21 cellular contexts compared by ENCODE assay signal in genomic region chr7:2363283-2363682, GRCh38. TPM values are rescaled to one million over a fixed set of nuclear protein-coding genes. Genes with fewer than 3 reads are reported as not detected.
A peak's percentile ranks its signal among the peaks of the same experiment; 100 is the strongest.
DNase-seq lines count a peak whose midpoint lies in the region; ATAC-seq and TF ChIP-seq lines count a peak whose summit lies in the region.
"Had no signal": no experiment of that assay in that cellular context is flagged by ENCODE, and none has a peak within 500 bp of the region (broad histone marks: within the 10 kb centered on the region; RNA-seq: fewer than 3 reads in every experiment).

No MANE protein-coding gene starts in this region.

- TF ChIP-seq CTCF in HFFc6 (IDR thresholded peaks at IDR 0.05) (no peak), nephron progenitor cell (IDR thresholded peaks at IDR 0.05) (no peak)

- no peaks in the 10 kb centered on the region; the same call in none of the 2 replicates for H3K27me3 Mint-ChIP-seq in HFFc6 (ENCODE audit: insufficient read depth)
- H3K27me3 Mint-ChIP-seq in immature natural killer cell (ENCODE audit: low read depth in 3 of 3): peaks cover 0 to 19% (median 12%) of the 10 kb centered on the region in 3 donors
- H3K27me3 Mint-ChIP-seq in nephron progenitor cell (ENCODE audit: low read depth, poor library complexity): peaks cover 9% of the 10 kb centered on the region
- H3K27me3 Mint-ChIP-seq: CD4-positive, alpha-beta T cell; CD8-positive, alpha-beta memory T cell had no signal

- H3K27ac Mint-ChIP-seq in HFFc6: peak overlapping the region; percentile 4; the same call in 1 of the 2 replicates
- H3K27ac Mint-ChIP-seq in immature natural killer cell: peak overlapping the region; percentile 92 to 98 (median 97)
- H3K27ac Mint-ChIP-seq in nephron progenitor cell: peak overlapping the region; percentile 32
- peak overlapping the region; percentile 29 for H3K27ac Mint-ChIP-seq in stimulated activated effector memory CD8-positive, alpha-beta T cell treated with anti-CD3 and anti-CD28 coated beads, Interleukin-12 subunit alpha, Interleukin-12 subunit beta, amount 100 ng/mL, for 72 hours
- H3K27ac Mint-ChIP-seq: CD4-positive, alpha-beta T cell had no signal

- DNase-seq in HFFc6 (no peak), immature natural killer cell (peak; percentile 44 to 62 (median 52)), nephron progenitor cell (no peak), HT-29 (ENCODE audit: low spot score) (no peak), foreskin melanocyte (no peak), Right ventricle myocardium superior (no peak)
- no peak for DNase-seq in stimulated activated effector memory CD8-positive, alpha-beta T cell treated with anti-CD3 and anti-CD28 coated beads, Interleukin-12 subunit alpha, Interleukin-12 subunit beta, amount 100 ng/mL, for 72 hours (ENCODE audit: low spot score in 2 of 2)
- DNase-seq: 8988T; ACHN; AML-193; BE2C; CD4-positive, alpha-beta T cell; CD8-positive, alpha-beta memory T cell; DMS 273 treated with DMSO at 0.1 percent for 48 hours; DMS79; EL; GDM1; GOT3 had no signal

- H3K9me3 Mint-ChIP-seq in HFFc6: no peaks in the 10 kb centered on the region
- no peaks in the 10 kb centered on the region for H3K9me3 Mint-ChIP-seq in immature natural killer cell
- no peaks in the 10 kb centered on the region for H3K9me3 Mint-ChIP-seq in nephron progenitor cell
- H3K9me3 Mint-ChIP-seq in stimulated activated effector memory CD8-positive, alpha-beta T cell treated with anti-CD3 and anti-CD28 coated beads, Interleukin-12 subunit alpha, Interleukin-12 subunit beta, amount 100 ng/mL, for 72 hours: no peaks in the 10 kb centered on the region
- H3K9me3 Mint-ChIP-seq: CD14-positive monocyte; CD4-positive, alpha-beta T cell; CD8-positive, alpha-beta memory T cell had no signal

- ATAC-seq in stimulated activated effector memory CD8-positive, alpha-beta T cell treated with anti-CD3 and anti-CD28 coated beads, Interleukin-12 subunit alpha, Interleukin-12 subunit beta, amount 100 ng/mL, for 72 hours: no peak
- ATAC-seq in Right ventricle myocardium superior (ENCODE audit: poor library complexity): no peak
- ATAC-seq: A549, GM12878 had no signal

- H3K4me1 Mint-ChIP-seq in HFFc6 (ENCODE audit: low read depth) (peaks cover 20% of the 10 kb centered on the region; the same call in 1 of the 2 replicates), immature natural killer cell (peaks cover 46 to 54% of the 10 kb centered on the region in 2 donors), nephron progenitor cell (peaks cover 27% of the 10 kb centered on the region)
- H3K4me1 Mint-ChIP-seq in stimulated activated effector memory CD8-positive, alpha-beta T cell treated with anti-CD3 and anti-CD28 coated beads, Interleukin-12 subunit alpha, Interleukin-12 subunit beta, amount 100 ng/mL, for 72 hours: peaks cover 20% of the 10 kb centered on the region

- H3K4me3 Mint-ChIP-seq in HFFc6 (no peak overlapping the region), immature natural killer cell (peak overlapping the region; percentile 67 to 88 (median 81)), nephron progenitor cell (no peak overlapping the region)
- H3K4me3 Mint-ChIP-seq in stimulated activated effector memory CD8-positive, alpha-beta T cell treated with anti-CD3 and anti-CD28 coated beads, Interleukin-12 subunit alpha, Interleukin-12 subunit beta, amount 100 ng/mL, for 72 hours: no peak overlapping the region
- H3K4me3 Mint-ChIP-seq: CD14-positive monocyte; CD4-positive, alpha-beta T cell; CD8-positive, alpha-beta memory T cell had no signal

- intact Hi-C loops in Right ventricle myocardium superior (cut with DNase I): no loop called here

- H3K36me3 Mint-ChIP-seq in HFFc6 (ENCODE audit: low read depth) (peaks cover 24% of the 10 kb centered on the region), immature natural killer cell (peaks cover 15 to 49% (median 32%) of the 10 kb centered on the region in 3 donors), nephron progenitor cell (ENCODE audit: low read depth) (peaks cover 69% of the 10 kb centered on the region)
- peaks cover 100% of the 10 kb centered on the region for H3K36me3 Mint-ChIP-seq in stimulated activated effector memory CD8-positive, alpha-beta T cell treated with anti-CD3 and anti-CD28 coated beads, Interleukin-12 subunit alpha, Interleukin-12 subunit beta, amount 100 ng/mL, for 72 hours

RNA-seq across cellular contexts. Expression of gene EIF3B, which starts 8.7 kb away (rescaled TPM):
- 100 to 1,000 TPM; 175 to 207 (median 180) TPM for total RNA-seq in HFFc6 (2021; fragmentation: NEBNext Ultra II Directional; extraction: Animal tissue kit (Norgen Biotek cat#: 25700))
- polyA plus RNA-seq in immature natural killer cell: 100 to 1,000 TPM in 2 of 3 donors, 10 to 100 TPM in 1; 79.2 to 114 (median 112) TPM
- total RNA-seq in HT-29 (2014; rRNA removed; shearing (Covaris generic)): 430 and 463 TPM in 2 replicates
- total RNA-seq in Right ventricle myocardium superior: 68.0 TPM

RNA-seq across cellular contexts. Expression of gene CHST12, which starts 40.1 kb away (rescaled TPM):
- total RNA-seq in HFFc6 (2021; fragmentation: NEBNext Ultra II Directional; extraction: Animal tissue kit (Norgen Biotek cat#: 25700)): 10 to 100 TPM; 25.7 to 31.4 (median 27.2) TPM
- 100 to 1,000 TPM in 1 of 3 donors, 10 to 100 TPM in 2; 88.9 to 172 (median 93.4) TPM for polyA plus RNA-seq in immature natural killer cell
- total RNA-seq in HT-29 (2014; rRNA removed; shearing (Covaris generic)): 14.5 and 24.7 TPM in 2 replicates
- total RNA-seq in Right ventricle myocardium superior: 14.8 TPM

RNA-seq across cellular contexts. Expression of gene SNX8, which starts 49.0 kb away (rescaled TPM):
- 10 to 100 TPM; 44.6 to 67.4 (median 61.9) TPM for total RNA-seq in HFFc6 (2021; fragmentation: NEBNext Ultra II Directional; extraction: Animal tissue kit (Norgen Biotek cat#: 25700))
- polyA plus RNA-seq in immature natural killer cell: 10 to 100 TPM; 16.3 to 25.0 (median 16.7) TPM
- 41.7 and 44.0 TPM in 2 replicates for total RNA-seq in HT-29 (2014; rRNA removed; shearing (Covaris generic))
- 19.1 TPM for total RNA-seq in Right ventricle myocardium superior

Comparison
In these comparisons a context has a peak if more than half of its experiments do, and no peak if none do; other contexts are left out.
1. DNase-seq: peak in immature natural killer cell (3 of 3); none in HFFc6 (single experiment), nephron progenitor cell (single experiment), stimulated activated effector memory CD8-positive, alpha-beta T cell treated with anti-CD3 and anti-CD28 coated beads, Interleukin-12 subunit alpha, Interleukin-12 subunit beta, amount 100 ng/mL, for 72 hours (0 of 2), HT-29 (single experiment), foreskin melanocyte (single experiment) and Right ventricle myocardium superior (single experiment).
2. H3K27ac Mint-ChIP-seq: peak in every context shown above with its lines; median percentile 97 in immature natural killer cell; 32 in nephron progenitor cell; 29 in stimulated activated effector memory CD8-positive, alpha-beta T cell treated with anti-CD3 and anti-CD28 coated beads, Interleukin-12 subunit alpha, Interleukin-12 subunit beta, amount 100 ng/mL, for 72 hours; 4 in HFFc6.
3. H3K4me3 Mint-ChIP-seq: peak in immature natural killer cell (5 of 5); none in HFFc6 (single experiment), nephron progenitor cell (single experiment) and stimulated activated effector memory CD8-positive, alpha-beta T cell treated with anti-CD3 and anti-CD28 coated beads, Interleukin-12 subunit alpha, Interleukin-12 subunit beta, amount 100 ng/mL, for 72 hours (single experiment).